In genomic region chr16:8453359-8453758, GRCh38 we compare ENCODE assay signal across 29 cellular contexts.
A peak's percentile ranks its signal among the peaks of the same experiment; 100 is the strongest.
DNase-seq lines count a peak whose midpoint lies in the region; ATAC-seq and TF ChIP-seq lines count a peak whose summit lies in the region.
"Had no signal": no experiment of that assay in that cellular context is flagged by ENCODE, and none has a peak within 500 bp of the region (broad histone marks: within the 10 kb centered on the region; RNA-seq: fewer than 3 reads in every experiment).

No MANE protein-coding gene starts in this region.

- no peak overlapping the region for H3K9ac ChIP-seq in SK-N-SH
- H3K9ac ChIP-seq: BLaER1; BLaER1 treated with 17β-estradiol and CSF1 and Interleukin-3, amounts not matched to agents 10 nM and 100 nM had no signal

- H3K4me1 ChIP-seq in SK-N-SH (ENCODE audit: control insufficient read depth in 1 of 2, insufficient read depth in 2 of 2, low read depth in 1 of 2, low read length in 1 of 2) (peaks cover 0 to 2% of the 10 kb centered on the region in 2 experiments; a peak in 1 of 4 replicates), hepatocyte (ENCODE audit: insufficient read depth) (no peaks in the 10 kb centered on the region)
- H3K4me1 ChIP-seq: A549; BE2C; BLaER1; BLaER1 treated with 17β-estradiol and CSF1 and Interleukin-3, amounts not matched to agents 10 nM and 100 nM; Caco-2 had no signal

- POLR2A ChIA-PET in SK-N-SH (lab: Yijun Ruan, JAX) = no interaction called here

- no peak for TF ChIP-seq RAD21 in SK-N-SH (IDR thresholded peaks at IDR 0.05; ENCODE audit: low read length)

- DNase-seq in SK-N-SH = peak; percentile 40
- no peak for DNase-seq in hepatocyte (ENCODE audit: low spot score)
- DNase-seq: 8988T; ACHN; AML-193; BE2C; C1 segment of cervical spinal cord; Caco-2; Calu3; CD4-positive, alpha-beta memory T cell; CD4-positive, alpha-beta T cell; CD4-positive, CD25-positive, alpha-beta regulatory T cell; CD8-positive, alpha-beta memory T cell; CD8-positive, alpha-beta T cell; COR-L47; DMS 273 treated with DMSO at 0.1 percent for 48 hours; DMS153; DMS53; DMS79; DMS79 treated with DMSO at 0.1 percent for 48 hours; DND-41; EL had no signal

- ATAC-seq in SK-N-SH treated with all-trans-retinoic acid at 6 μM for 48 hours (no peak), HG03108 (IDR thresholded peaks at IDR 0.05; ENCODE audit: unreplicated experiment) (no peak)
- ATAC-seq: A549; CD8-positive, alpha-beta T cell had no signal

- H3K9me3 ChIP-seq in SK-N-SH (no peaks in the 10 kb centered on the region), hepatocyte (ENCODE audit: low read depth) (no peaks in the 10 kb centered on the region)
- H3K9me3 ChIP-seq: A549, BE2C, BLaER1 had no signal

- H3K27ac ChIP-seq in SK-N-SH (ENCODE audit: low read depth in 2 of 2, low read length in 1 of 2) (no peak overlapping the region), hepatocyte (no peak overlapping the region)
- H3K27ac ChIP-seq: 22Rv1; A549; BLaER1; BLaER1 treated with 17β-estradiol and CSF1 and Interleukin-3, amounts not matched to agents 10 nM and 100 nM; C4-2B had no signal

- H4K20me1 ChIP-seq in SK-N-SH (ENCODE audit: insufficient read depth) (no peaks in the 10 kb centered on the region), hepatocyte (ENCODE audit: insufficient read depth, poor library complexity, severe bottlenecking) (no peaks in the 10 kb centered on the region)
- H4K20me1 ChIP-seq: BLaER1; BLaER1 treated with 17β-estradiol and CSF1 and Interleukin-3, amounts not matched to agents 10 nM and 100 nM had no signal

- H3K9me2 ChIP-seq in SK-N-SH (no peaks in the 10 kb centered on the region), hepatocyte (replicated peaks; ENCODE audit: insufficient read depth) (no peaks in the 10 kb centered on the region)

- TF ChIP-seq CTCF in SK-N-SH (IDR thresholded peaks at IDR 0.05) = no peak
- TF ChIP-seq CTCF in hepatocyte (IDR thresholded peaks at IDR 0.05; ENCODE audit: poor library complexity) = no peak

- H3K4me2 ChIP-seq in SK-N-SH = no peak overlapping the region
- no peak overlapping the region for H3K4me2 ChIP-seq in hepatocyte
- H3K4me2 ChIP-seq: A549; BLaER1; BLaER1 treated with 17β-estradiol and CSF1 and Interleukin-3, amounts not matched to agents 10 nM and 100 nM had no signal

- H3K27me3 ChIP-seq in SK-N-SH (ENCODE audit: insufficient read depth) (no peaks in the 10 kb centered on the region), hepatocyte (no peaks in the 10 kb centered on the region)
- H3K27me3 ChIP-seq: BE2C; BLaER1; BLaER1 treated with 17β-estradiol and CSF1 and Interleukin-3, amounts not matched to agents 10 nM and 100 nM had no signal

- no peak overlapping the region for H2AFZ ChIP-seq in SK-N-SH (ENCODE audit: low read depth)
- no peak overlapping the region for H2AFZ ChIP-seq in hepatocyte

- no peak overlapping the region for H3K4me3 ChIP-seq in SK-N-SH (ENCODE audit: low read depth in 2 of 2, low read length in 1 of 2)
- no peak overlapping the region for H3K4me3 ChIP-seq in hepatocyte
- H3K4me3 ChIP-seq: A549; BLaER1; BLaER1 treated with 17β-estradiol and CSF1 and Interleukin-3, amounts not matched to agents 10 nM and 100 nM had no signal

- H3K36me3 ChIP-seq in SK-N-SH (replicated peaks in 1 of 2; ENCODE audit: control insufficient read depth in 1 of 2, insufficient read depth in 2 of 2, low read length in 1 of 2) (no peaks in the 10 kb centered on the region), hepatocyte (replicated peaks; ENCODE audit: insufficient read depth, low read depth) (no peaks in the 10 kb centered on the region)
- H3K36me3 ChIP-seq: BE2C; BLaER1; BLaER1 treated with 17β-estradiol and CSF1 and Interleukin-3, amounts not matched to agents 10 nM and 100 nM had no signal

- peak in 1 of 2 experiments; percentile 39; a peak in 1 of 4 replicates for TF ChIP-seq EP300 in SK-N-SH (IDR thresholded peaks at IDR 0.05; ENCODE audit: borderline replicate concordance in 1 of 2, low read depth in 1 of 2, low read length in 1 of 2)

- H3K79me2 ChIP-seq in SK-N-SH (ENCODE audit: insufficient read depth) = no peaks in the 10 kb centered on the region
- H3K79me2 ChIP-seq in hepatocyte = no peaks in the 10 kb centered on the region

- CTCF ChIA-PET in SK-N-SH (lab: Yijun Ruan, JAX) = no interaction called here

- 2% methylated on average over 4 of the region's 4 CpGs for WGBS in SK-N-SH (ENCODE audit: low lambda C conversion rate)
- WGBS in hepatocyte (ENCODE audit: low lambda C conversion rate, missing lambda C conversion rate) = 67% methylated on average over 4 of the region's 4 CpGs

- H3F3A ChIP-seq in SK-N-SH (replicated peaks; ENCODE audit: insufficient read depth) = no peaks in the 10 kb centered on the region

TF ChIP-seq in SK-N-SH, 30 proteins besides CTCF, POLR2A, EP300 and RAD21:
- TF ChIP-seq GATA2 (CRISPR knock-in tag; IDR thresholded peaks at IDR 0.05) (peak; percentile 56; the same call in 1 of the 2 replicates), MEF2A (IDR thresholded peaks at IDR 0.05; ENCODE audit: borderline replicate concordance, low read depth) (no peak), RCOR1 (IDR thresholded peaks at IDR 0.05; ENCODE audit: low read length) (peak; percentile 87)

TF ChIP-seq in SK-N-SH treated with all-trans-retinoic acid at 6 μM for 48 hours, 23 proteins besides CTCF, POLR2A, EP300 and RAD21:
- TF ChIP-seq TCF4 (CRISPR knock-in tag; IDR thresholded peaks at IDR 0.05; ENCODE audit: borderline replicate concordance) (peak; percentile 71; the same call in 1 of the 2 replicates), OSR1 (CRISPR knock-in tag; IDR thresholded peaks at IDR 0.05) (no peak)
